In the genomic region with DNA sequence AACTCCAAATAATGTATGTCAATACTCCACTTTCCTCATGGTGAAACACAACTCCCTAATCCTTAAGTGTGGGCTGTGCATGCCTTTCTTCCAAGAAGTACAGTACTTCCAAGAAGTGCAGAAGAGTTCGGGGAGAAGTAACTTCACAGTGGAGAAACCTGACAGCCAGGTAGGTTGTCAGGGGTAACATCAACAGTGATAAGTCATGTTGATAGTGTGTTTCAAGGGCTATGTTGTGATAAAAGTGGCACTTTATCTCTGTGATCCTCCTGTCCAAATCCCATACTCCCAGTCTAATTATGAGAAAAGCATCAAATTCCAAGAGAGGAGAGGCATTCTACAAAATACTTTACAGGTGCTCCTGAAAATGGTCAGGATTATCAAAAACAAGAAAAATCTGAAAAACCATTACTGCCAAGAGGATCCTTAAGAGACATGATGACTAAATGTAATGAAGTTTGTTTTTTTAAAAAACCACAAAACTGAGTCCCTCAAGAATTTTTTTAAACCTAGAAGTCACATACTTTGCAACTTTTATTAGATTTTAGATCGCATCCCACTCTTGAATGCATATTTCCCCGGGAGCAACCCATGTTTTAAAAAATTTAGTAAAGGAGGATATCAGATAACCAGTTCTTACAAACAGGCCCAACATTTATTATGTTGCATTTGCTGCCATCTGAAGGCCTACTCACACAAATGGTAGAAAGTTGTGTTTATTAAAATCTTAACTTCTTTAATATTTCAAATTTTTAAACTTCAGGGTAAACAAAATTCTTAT, we compare ENCODE assay signal across 13 cellular contexts. TPM values are rescaled to one million over a fixed set of nuclear protein-coding genes. Genes with fewer than 3 reads are reported as not detected.
A peak's percentile ranks its signal among the peaks of the same experiment; 100 is the strongest.
DNase-seq lines count a peak whose midpoint lies in the region; ATAC-seq and TF ChIP-seq lines count a peak whose summit lies in the region.
"Had no signal": no experiment of that assay in that cellular context is flagged by ENCODE, and none has a peak within 500 bp of the region (broad histone marks: within the 10 kb centered on the region; RNA-seq: fewer than 3 reads in every experiment).

No MANE protein-coding gene starts in this region.

- H3K4me2 ChIP-seq in smooth muscle cell: peak overlapping the region; percentile 37

- no peak for ATAC-seq in left ventricle myocardium superior

- peaks cover 72% of the 10 kb centered on the region for H3K79me2 ChIP-seq in smooth muscle cell (ENCODE audit: low read depth)

- H2AFZ ChIP-seq in smooth muscle cell (ENCODE audit: low read depth): no peak overlapping the region

- H3K4me1 ChIP-seq in cardiac muscle cell (ENCODE audit: low read depth): no peaks in the 10 kb centered on the region
- peaks cover 5% of the 10 kb centered on the region for H3K4me1 ChIP-seq in smooth muscle cell (ENCODE audit: low read depth)

- H3K27ac ChIP-seq in cardiac muscle cell (peak overlapping the region; percentile 56), smooth muscle cell (ENCODE audit: low read depth) (peak overlapping the region; percentile 82)

- no peak for TF ChIP-seq CTCF in cardiac muscle cell (IDR thresholded peaks at IDR 0.05; ENCODE audit: low read depth, low read length)
- no peak for TF ChIP-seq CTCF in foreskin fibroblast (IDR thresholded peaks at IDR 0.05; ENCODE audit: low read depth, low read length)
- peak; percentile 12 for TF ChIP-seq CTCF in smooth muscle cell (IDR thresholded peaks at IDR 0.05; ENCODE audit: borderline replicate concordance, insufficient read depth, poor library complexity, severe bottlenecking)

- intact Hi-C loops in left ventricle myocardium superior (cut with micrococcal nuclease): no loop called here

- no peaks in the 10 kb centered on the region for H4K20me1 ChIP-seq in smooth muscle cell (ENCODE audit: low read depth)

- H3K9ac ChIP-seq in smooth muscle cell (ENCODE audit: low read depth): peak overlapping the region; percentile 30

- 39% methylated on average over 3 of the region's 3 CpGs for WGBS in smooth muscle cell (ENCODE audit: low lambda C conversion rate)

- H3K36me3 ChIP-seq in cardiac muscle cell (no peaks in the 10 kb centered on the region), smooth muscle cell (ENCODE audit: low read depth) (peaks cover 9% of the 10 kb centered on the region)

- DNase-seq in cardiac muscle cell (ENCODE audit: low read depth in 1 of 2, low spot score in 1 of 2): peak in 1 of 2 donors; percentile 44
- DNase-seq in left ventricle myocardium superior: no peak
- peak; percentile 52 for DNase-seq in T1000 (lab: John Stamatoyannopoulos, UW)
- DNase-seq in foreskin fibroblast: peak; percentile 14 to 54
- DNase-seq in smooth muscle cell (lab: John Stamatoyannopoulos, UW; ENCODE audit: unreplicated experiment): no peak
- DNase-seq in SHP77 treated with DMSO at 0.1 percent for 48 hours (lab: John Stamatoyannopoulos, UW): no peak
- no peak for DNase-seq in ureter (ENCODE audit: low spot score)
- DNase-seq in AML-193 (lab: John Stamatoyannopoulos, UW): no peak
- DNase-seq: activated naive CD4-positive, alpha-beta T cell treated with Interleukin-2 at 50 U/mL for 16 hours; cerebellar nuclear complex; mesendoderm; NCI-H2171; nucleus accumbens had no signal

- H3K27me3 ChIP-seq in cardiac muscle cell (no peaks in the 10 kb centered on the region), smooth muscle cell (ENCODE audit: low read depth) (no peaks in the 10 kb centered on the region)

- H3K4me3 ChIP-seq in cardiac muscle cell (no peak overlapping the region), foreskin fibroblast (ENCODE audit: low read depth in 1 of 2, low read length in 2 of 2) (no peak overlapping the region), smooth muscle cell (no peak overlapping the region)

- peaks cover 4% of the 10 kb centered on the region for H3F3A ChIP-seq in smooth muscle cell (ENCODE audit: low read depth)

- H3K9me3 ChIP-seq in cardiac muscle cell (ENCODE audit: low read depth): no peaks in the 10 kb centered on the region
- H3K9me3 ChIP-seq in smooth muscle cell (replicated peaks; ENCODE audit: low read depth): peaks cover 5% of the 10 kb centered on the region

RNA-seq across cellular contexts. Expression of gene CCT2, which starts 44.5 kb away (rescaled TPM):
- 227 and 237 TPM in 2 replicates for total RNA-seq in cardiac muscle cell
- polyA plus RNA-seq in cardiac muscle cell: 307 and 340 TPM in 2 replicates
- 89.1 TPM for total RNA-seq in left ventricle myocardium superior
- 236 and 280 TPM in 2 replicates for total RNA-seq in smooth muscle cell
- 151 and 171 TPM in 2 replicates for polyA plus RNA-seq in smooth muscle cell
- 132 TPM for total RNA-seq in ureter

Comparison
In these comparisons a context has a peak if more than half of its experiments do, and no peak if none do; other contexts are left out.
1. DNase-seq: peak in T1000 (single experiment) and foreskin fibroblast (2 of 2); none in left ventricle myocardium superior (single experiment), smooth muscle cell (single experiment), SHP77 treated with DMSO at 0.1 percent for 48 hours (single experiment), ureter (single experiment) and AML-193 (0 of 2).